1 cellular context compared by ENCODE assay signal in genomic region chr12:108729612-108730336, GRCh38.
TF ChIP-seq lines count a peak whose summit lies in the region.

No MANE protein-coding gene starts in this region.

TF ChIP-seq in K562, 482 proteins besides CTCF, POLR2A, EP300 and RAD21 (continued from another document and continues in another):
- TF ChIP-seq ZBTB12 (CRISPR knock-in tag; IDR thresholded peaks at IDR 0.05) = no peak
- TF ChIP-seq CHD7 (IDR thresholded peaks at IDR 0.05; ENCODE audit: low read depth, low read length) = no peak
- TF ChIP-seq ESRRB (CRISPR knock-in tag; IDR thresholded peaks at IDR 0.05; ENCODE audit: borderline replicate concordance) = no peak
- no peak for TF ChIP-seq ELF4 (CRISPR knock-in tag; IDR thresholded peaks at IDR 0.05)
- peak; percentile 79 for TF ChIP-seq SOX6 (IDR thresholded peaks at IDR 0.05)
- no peak for TF ChIP-seq MIER1 (IDR thresholded peaks at IDR 0.05; ENCODE audit: low read depth)
- TF ChIP-seq ATF2 (CRISPR knock-in tag; IDR thresholded peaks at IDR 0.05) = no peak
- no peak for TF ChIP-seq MAZ (CRISPR knock-in tag; conservative IDR thresholded peaks at IDR 0.05 in 1 of 2, IDR thresholded peaks at IDR 0.05 in 1 of 2)
- TF ChIP-seq ZNF75A (CRISPR knock-in tag; IDR thresholded peaks at IDR 0.05) = 0 out of 2 replicates have a peak, but pooled peaks have one; percentile 7
- TF ChIP-seq FOSL1 (tag; conservative IDR thresholded peaks at IDR 0.05) = peak; percentile 67
- no peak for TF ChIP-seq KAT7 (CRISPR knock-in tag; IDR thresholded peaks at IDR 0.05; ENCODE audit: borderline replicate concordance)
- TF ChIP-seq JUND (IDR thresholded peaks at IDR 0.05; ENCODE audit: borderline replicate concordance, low read depth, low read length) = peak; percentile 54
- no peak; the same call in 2 of the 3 replicates for TF ChIP-seq JUND (tag; IDR thresholded peaks at IDR 0.05; ENCODE audit: borderline replicate concordance, low read depth, low read length)
- peak; percentile 1 to 62; a peak in 1 of 4 replicates for TF ChIP-seq MLLT1 (IDR thresholded peaks at IDR 0.05)
- no peak for TF ChIP-seq ZNF212 (CRISPR knock-in tag; IDR thresholded peaks at IDR 0.05)
- TF ChIP-seq GATA2 (CRISPR knock-in tag; IDR thresholded peaks at IDR 0.05) = peak; percentile 39; the same call in 1 of the 2 replicates
- no peak for TF ChIP-seq HOMEZ (CRISPR knock-in tag; IDR thresholded peaks at IDR 0.05)
- TF ChIP-seq ZNF23 (CRISPR knock-in tag; IDR thresholded peaks at IDR 0.05) = no peak
- TF ChIP-seq ZNF592 (IDR thresholded peaks at IDR 0.05) = peak; percentile 46
- TF ChIP-seq POLR3G (IDR thresholded peaks at IDR 0.05; ENCODE audit: extremely low read depth, insufficient read length, insufficient replicate concordance) = no peak
- no peak for TF ChIP-seq IRF9 (tag; IDR thresholded peaks at IDR 0.05)
- peak; percentile 65 for TF ChIP-seq ZNF431 (CRISPR knock-in tag; IDR thresholded peaks at IDR 0.05)
- no peak for TF ChIP-seq CBX5 (IDR thresholded peaks at IDR 0.05; ENCODE audit: borderline replicate concordance, low read depth)
- TF ChIP-seq ZNF140 (CRISPR knock-in tag; IDR thresholded peaks at IDR 0.05) = no peak
- no peak for TF ChIP-seq ELF2 (CRISPR knock-in tag; IDR thresholded peaks at IDR 0.05)
- TF ChIP-seq HIVEP1 (CRISPR knock-in tag; IDR thresholded peaks at IDR 0.05) = no peak
- TF ChIP-seq TFAM (CRISPR knock-in tag; conservative IDR thresholded peaks at IDR 0.05) = no peak
- peak; percentile 86 for TF ChIP-seq L3MBTL2 (IDR thresholded peaks at IDR 0.05)
- no peak for TF ChIP-seq DMBX1 (CRISPR knock-in tag; IDR thresholded peaks at IDR 0.05; ENCODE audit: borderline replicate concordance)
- peak in 1 of 2 experiments; percentile 87; a peak in 2 of 4 replicates for TF ChIP-seq SRF (CRISPR knock-in tag; IDR thresholded peaks at IDR 0.05)
- TF ChIP-seq ZC3H11A (IDR thresholded peaks at IDR 0.05; ENCODE audit: low read depth, low read length) = no peak
- TF ChIP-seq KHSRP (IDR thresholded peaks at IDR 0.05) = 0 out of 2 replicates have a peak, but pooled peaks have one; percentile 27
- no peak for TF ChIP-seq FIP1L1 (IDR thresholded peaks at IDR 0.05; ENCODE audit: low read depth, low read length, poor library complexity, severe bottlenecking)
- no peak for TF ChIP-seq SIRT6 (IDR thresholded peaks at IDR 0.05; ENCODE audit: low read depth, low read length)
- TF ChIP-seq E2F6 (IDR thresholded peaks at IDR 0.05; ENCODE audit: borderline replicate concordance in 1 of 2, extremely low read depth in 1 of 2, insufficient read depth in 1 of 2, insufficient read length in 1 of 2, low read depth in 1 of 2, low read length in 1 of 2, poor library complexity in 1 of 2, severe bottlenecking in 1 of 2) = peak in 1 of 2 experiments; percentile 39
